In genomic region chrX:15465347-15465746, GRCh38 we compare ENCODE assay signal across 1 cellular context.
A peak's percentile ranks its signal among the peaks of the same experiment; 100 is the strongest.
TF ChIP-seq lines count a peak whose summit lies in the region.

No MANE protein-coding gene starts in this region.

TF ChIP-seq in GM12878, 131 proteins besides CTCF, POLR2A, EP300 and RAD21 (continued from another document and continues in another):
- TF ChIP-seq E2F4 (IDR thresholded peaks at IDR 0.05; ENCODE audit: low read depth, low read length), result no peak
- peak; percentile 72; the same call in 1 of the 2 replicates for TF ChIP-seq TCF3 (IDR thresholded peaks at IDR 0.05; ENCODE audit: borderline replicate concordance, insufficient read depth, low read depth, low read length)
- TF ChIP-seq RB1 (IDR thresholded peaks at IDR 0.05; ENCODE audit: borderline replicate concordance), result no peak
- no peak for TF ChIP-seq POLR2AphosphoS5 (IDR thresholded peaks at IDR 0.05; ENCODE audit: low read length)
- TF ChIP-seq PAX5 (IDR thresholded peaks at IDR 0.05; ENCODE audit: borderline replicate concordance, low read depth, low read length), result 0 out of 2 replicates have a peak, but pooled peaks have one; percentile 45
- no peak for TF ChIP-seq MLLT1 (IDR thresholded peaks at IDR 0.05)
- no peak; the same call in 1 of the 2 replicates for TF ChIP-seq ZNF592 (IDR thresholded peaks at IDR 0.05)
- TF ChIP-seq NFYA (IDR thresholded peaks at IDR 0.05; ENCODE audit: borderline replicate concordance, low read depth, low read length), result no peak
- TF ChIP-seq CEBPZ (IDR thresholded peaks at IDR 0.05; ENCODE audit: low read depth, low read length), result no peak
- TF ChIP-seq BCL3 (IDR thresholded peaks at IDR 0.05; ENCODE audit: borderline replicate concordance, insufficient read depth, low read depth, low read length, poor library complexity, severe bottlenecking), result no peak
- TF ChIP-seq ASH2L (IDR thresholded peaks at IDR 0.05; ENCODE audit: borderline replicate concordance, low read depth), result no peak
- TF ChIP-seq ZNF207 (IDR thresholded peaks at IDR 0.05; ENCODE audit: borderline replicate concordance), result no peak
- TF ChIP-seq CEBPB (IDR thresholded peaks at IDR 0.05; ENCODE audit: borderline replicate concordance in 1 of 2, low read depth in 2 of 2, low read length in 2 of 2), result no peak
- no peak for TF ChIP-seq ZNF384 (IDR thresholded peaks at IDR 0.05; ENCODE audit: borderline replicate concordance, low read depth, low read length)
- no peak for TF ChIP-seq PML (IDR thresholded peaks at IDR 0.05; ENCODE audit: low read length)
- TF ChIP-seq REST (IDR thresholded peaks at IDR 0.05; ENCODE audit: low read depth, low read length), result no peak
- no peak for TF ChIP-seq SKIL (IDR thresholded peaks at IDR 0.05; ENCODE audit: low read depth, poor library complexity, severe bottlenecking)
- TF ChIP-seq CHD2 (IDR thresholded peaks at IDR 0.05; ENCODE audit: borderline replicate concordance, low read depth, low read length), result no peak
- TF ChIP-seq GATAD2B (conservative IDR thresholded peaks at IDR 0.05; ENCODE audit: low read depth), result no peak
- no peak for TF ChIP-seq KDM1A (IDR thresholded peaks at IDR 0.05; ENCODE audit: borderline replicate concordance)
- peak; percentile 71; the same call in 1 of the 2 replicates for TF ChIP-seq ZBED1 (IDR thresholded peaks at IDR 0.05; ENCODE audit: borderline replicate concordance)
- no peak for TF ChIP-seq CBX3 (IDR thresholded peaks at IDR 0.05; ENCODE audit: borderline replicate concordance, low read depth)
- no peak for TF ChIP-seq ZNF24 (IDR thresholded peaks at IDR 0.05)
- no peak for TF ChIP-seq NR2C2 (IDR thresholded peaks at IDR 0.05; ENCODE audit: borderline replicate concordance, control insufficient read depth, insufficient read length, low read depth)
- no peak for TF ChIP-seq RAD51 (IDR thresholded peaks at IDR 0.05)
- TF ChIP-seq PKNOX1 (IDR thresholded peaks at IDR 0.05), result no peak
- TF ChIP-seq ATF2 (IDR thresholded peaks at IDR 0.05; ENCODE audit: low read length), result peak; percentile 87
- TF ChIP-seq WRNIP1 (IDR thresholded peaks at IDR 0.05; ENCODE audit: borderline replicate concordance, low read depth, low read length), result no peak
- TF ChIP-seq ZNF217 (IDR thresholded peaks at IDR 0.05), result no peak
- TF ChIP-seq NR2F1 (conservative IDR thresholded peaks at IDR 0.05), result no peak
- no peak for TF ChIP-seq ZNF274 (IDR thresholded peaks at IDR 0.05; ENCODE audit: insufficient read depth, insufficient read length)
- TF ChIP-seq IKZF2 (IDR thresholded peaks at IDR 0.05), result peak; percentile 58 to 65; a peak in 3 of 4 replicates
- no peak for TF ChIP-seq POU2F2 (IDR thresholded peaks at IDR 0.05; ENCODE audit: borderline replicate concordance, low read depth, low read length)
- TF ChIP-seq CBFB (IDR thresholded peaks at IDR 0.05; ENCODE audit: low read depth), result no peak
- TF ChIP-seq MYB (IDR thresholded peaks at IDR 0.05; ENCODE audit: borderline replicate concordance, low read depth, low read length), result no peak
- peak in 1 of 2 experiments; percentile 54; a peak in 1 of 3 replicates for TF ChIP-seq EGR1 (IDR thresholded peaks at IDR 0.05; ENCODE audit: borderline replicate concordance in 1 of 2, low read depth in 2 of 2, low read length in 2 of 2)
- TF ChIP-seq NBN (IDR thresholded peaks at IDR 0.05), result no peak
- TF ChIP-seq ESRRA (IDR thresholded peaks at IDR 0.05; ENCODE audit: low read length), result no peak
- TF ChIP-seq SMARCA5 (IDR thresholded peaks at IDR 0.05), result no peak
